In genomic region chr11:68369161-68369560, GRCh38 we compare ENCODE assay signal across 28 cellular contexts. TPM values are rescaled to one million over a fixed set of nuclear protein-coding genes. Genes with fewer than 3 reads are reported as not detected.
DNase-seq lines count a peak whose midpoint lies in the region; TF ChIP-seq lines count a peak whose summit lies in the region.
"Had no signal": no experiment of that assay in that cellular context is flagged by ENCODE, and none has a peak within 500 bp of the region (broad histone marks: within the 10 kb centered on the region; RNA-seq: fewer than 3 reads in every experiment).

No MANE protein-coding gene starts in this region.

- H3K9me3 ChIP-seq in ascending aorta (no peaks in the 10 kb centered on the region), stomach (no peaks in the 10 kb centered on the region)
- H3K9me3 ChIP-seq: right lobe of liver, upper lobe of right lung had no signal

- H3K27ac Mint-ChIP-seq in mesothelial cell of epicardium = peak overlapping the region; percentile 62
- H3K27ac Mint-ChIP-seq: CD8-positive, alpha-beta T cell; HFFc6; natural killer cell; T-helper 1 cell treated with Interleukin-12 subunit alpha and Interleukin-12 subunit beta and Interleukin-4 antibody, amounts not matched to agents 30 μg/mL and 1 μg/mL, for 36 hours had no signal

- DNase-seq in DMS53 (lab: John Stamatoyannopoulos, UW) (peak; percentile 55), DMS53 treated with DMSO at 0.1 percent for 48 hours (lab: John Stamatoyannopoulos, UW; ENCODE audit: unreplicated experiment) (no peak), ascending aorta (ENCODE audit: low spot score in 2 of 2) (no peak), mesothelial cell of epicardium (ENCODE audit: low spot score in 2 of 2, unreplicated experiment in 2 of 2) (no peak), stomach (no peak), lower leg skin (ENCODE audit: low spot score in 2 of 2) (no peak), NOMO-1 treated with DMSO at 0.1 percent for 48 hours (lab: John Stamatoyannopoulos, UW; ENCODE audit: unreplicated experiment) (no peak)
- no peak for DNase-seq in stimulated activated CD4-positive, alpha-beta T cell treated with anti-CD3 and anti-CD28 coated beads, Interleukin-2, amount 100 ng/mL, for 24 hours
- DNase-seq: activated CD4-positive, alpha-beta T cell treated with anti-CD3 and anti-CD28 coated beads for 4 hours; activated CD8-positive, alpha-beta memory T cell treated with anti-CD3 and anti-CD28 coated beads for 24 hours; activated naive CD4-positive, alpha-beta T cell; activated T-cell treated with anti-CD3 and anti-CD28 coated beads, Interleukin-2, amount 50 U/mL, for 1 hour; amniotic stem cell; CD8-positive, alpha-beta T cell; DMS 273 treated with DMSO at 0.1 percent for 48 hours; dorsolateral prefrontal cortex; HFFc6; natural killer cell; NCI-H1694 treated with DMSO at 0.1 percent for 48 hours; NCI-H2171; NCI-H524; NK-92 treated with Interleukin-12 subunit alpha and Interleukin-12 subunit beta, amount 100 ng/mL, for 24 hours; right lobe of liver; upper lobe of right lung had no signal

- TF ChIP-seq EP300 in stomach (IDR thresholded peaks at IDR 0.05) = no peak

- H3K4me3 ChIP-seq in ascending aorta (no peak overlapping the region), stomach (no peak overlapping the region), lower leg skin (ENCODE audit: low read depth, poor library complexity, severe bottlenecking) (no peak overlapping the region)
- H3K4me3 ChIP-seq: cardiac muscle cell, dorsolateral prefrontal cortex, right lobe of liver, upper lobe of right lung had no signal

- peaks cover 38% of the 10 kb centered on the region for H3K4me1 Mint-ChIP-seq in mesothelial cell of epicardium

- no peak for TF ChIP-seq CTCF in ascending aorta (IDR thresholded peaks at IDR 0.05)
- TF ChIP-seq CTCF in mesothelial cell of epicardium (IDR thresholded peaks at IDR 0.05; ENCODE audit: unreplicated experiment) = no peak
- TF ChIP-seq CTCF in stomach (IDR thresholded peaks at IDR 0.05) = no peak
- no peak for TF ChIP-seq CTCF in lower leg skin (IDR thresholded peaks at IDR 0.05)

- WGBS in stomach, 5 donors = 80 to 91% (median 85%) methylated on average over 6 of the region's 6 CpGs
- 87 to 94% methylated on average over 6 of the region's 6 CpGs for WGBS in lower leg skin, 2 donors

- TF ChIP-seq POLR2A in stomach (IDR thresholded peaks at IDR 0.05) = no peak
- TF ChIP-seq POLR2A in lower leg skin (IDR thresholded peaks at IDR 0.05) = no peak

- H3K27me3 Mint-ChIP-seq in mesothelial cell of epicardium (ENCODE audit: low read depth) = no peaks in the 10 kb centered on the region

- no peak overlapping the region for H3K4me3 Mint-ChIP-seq in mesothelial cell of epicardium
- H3K4me3 Mint-ChIP-seq: CD8-positive, alpha-beta T cell; HFFc6; natural killer cell; T-helper 1 cell treated with Interleukin-12 subunit alpha and Interleukin-12 subunit beta and Interleukin-4 antibody, amounts not matched to agents 30 μg/mL and 1 μg/mL, for 36 hours had no signal

- H3K9me3 Mint-ChIP-seq in mesothelial cell of epicardium = no peaks in the 10 kb centered on the region
- H3K9me3 Mint-ChIP-seq: CD8-positive, alpha-beta T cell; HFFc6; natural killer cell; T-helper 1 cell treated with Interleukin-12 subunit alpha and Interleukin-12 subunit beta and Interleukin-4 antibody, amounts not matched to agents 30 μg/mL and 1 μg/mL, for 36 hours had no signal

- peaks cover 34% of the 10 kb centered on the region for H3K36me3 Mint-ChIP-seq in mesothelial cell of epicardium
- H3K36me3 Mint-ChIP-seq: CD8-positive, alpha-beta T cell; natural killer cell had no signal

- H3K27me3 ChIP-seq in ascending aorta (no peaks in the 10 kb centered on the region), stomach (no peaks in the 10 kb centered on the region)
- H3K27me3 ChIP-seq: cardiac muscle cell, dorsolateral prefrontal cortex, right lobe of liver, upper lobe of right lung had no signal

- peaks cover 20 to 23% of the 10 kb centered on the region in 2 donors for H3K36me3 ChIP-seq in ascending aorta
- H3K36me3 ChIP-seq in stomach = peaks cover 6 to 49% (median 33%) of the 10 kb centered on the region in 4 donors
- H3K36me3 ChIP-seq: cardiac muscle cell had no signal

- intact Hi-C loops in ascending aorta (cut with DNase I) (no loop called here), stomach (cut with DNase I; ENCODE audit: low total_unique reads) (no loop called here), lower leg skin (cut with DNase I; ENCODE audit: low total_unique reads) (no loop called here)

- peak overlapping the region; percentile 86 to 95 for H3K27ac ChIP-seq in ascending aorta
- H3K27ac ChIP-seq in stomach = peak overlapping the region in 3 of 5 donors; percentile 42 to 83 (median 77)
- H3K27ac ChIP-seq: 22Rv1, parathyroid adenoma, right lobe of liver, upper lobe of right lung had no signal

- H3K4me1 ChIP-seq in ascending aorta (peaks cover 30 to 43% of the 10 kb centered on the region in 2 donors), stomach (peaks cover 24 to 51% (median 44%) of the 10 kb centered on the region in 4 donors)
- H3K4me1 ChIP-seq: parathyroid adenoma had no signal

RNA-seq across cellular contexts. Expression of gene LRP5, which starts 56.8 kb away (rescaled TPM):
- total RNA-seq in ascending aorta = 130 TPM
- 72.5 to 76.6 TPM (median 74.7 TPM) in 3 replicates for total RNA-seq in mesothelial cell of epicardium
- 100 to 1,000 TPM in 2 of 5 donors, 10 to 100 TPM in 3; 36.5 to 152 (median 64.7) TPM for total RNA-seq in stomach
- polyA plus RNA-seq in stomach = 10 to 100 TPM; 11.8 to 42.4 (median 26.6) TPM
- total RNA-seq in lower leg skin = 10 to 100 TPM; 25.0 to 53.5 (median 29.3) TPM
